20 cellular contexts compared by ENCODE assay signal in genomic region chr5:149288437-149288836, GRCh38. TPM values are rescaled to one million over a fixed set of nuclear protein-coding genes. Genes with fewer than 3 reads are reported as not detected.
A peak's percentile ranks its signal among the peaks of the same experiment; 100 is the strongest.
DNase-seq lines count a peak whose midpoint lies in the region; ATAC-seq and TF ChIP-seq lines count a peak whose summit lies in the region.
"Had no signal": no experiment of that assay in that cellular context is flagged by ENCODE, and none has a peak within 500 bp of the region (broad histone marks: within the 10 kb centered on the region; RNA-seq: fewer than 3 reads in every experiment).

No MANE protein-coding gene starts in this region.

- no peak for TF ChIP-seq POLR2A in gastrocnemius medialis (IDR thresholded peaks at IDR 0.05)

- no peaks in the 10 kb centered on the region for H3K36me3 ChIP-seq in gastrocnemius medialis
- H3K36me3 ChIP-seq: prostate gland had no signal

- H3K27ac Mint-ChIP-seq in CD14-positive monocyte, result no peak overlapping the region
- H3K27ac Mint-ChIP-seq: activated CD4-positive, alpha-beta T cell treated with anti-CD3 and anti-CD28 coated beads, Interleukin-2, amount 10 ng/mL, durations not matched to agents 24 days and 14 days; activated T-helper 1 cell treated with anti-CD3 and anti-CD28 coated beads, Interleukin-12 subunit alpha, Interleukin-12 subunit beta, Interleukin-2, Interleukin-4 antibody, amounts not matched to agents 30 ng/mL and 10 ng/mL and 1 ng/mL, durations not matched to agents 14 hours and 24 hours and 36 hours had no signal

- no peak for TF ChIP-seq CTCF in CD14-positive monocyte (IDR thresholded peaks at IDR 0.05)
- TF ChIP-seq CTCF in gastrocnemius medialis (IDR thresholded peaks at IDR 0.05 in 4 of 5, conservative IDR thresholded peaks at IDR 0.05 in 1 of 5), result no peak

- H3K27me3 ChIP-seq in right cardiac atrium (ENCODE audit: control insufficient read depth, insufficient read depth) (no peaks in the 10 kb centered on the region), gastrocnemius medialis (no peaks in the 10 kb centered on the region)
- H3K27me3 ChIP-seq: foreskin keratinocyte had no signal

- H3K4me1 ChIP-seq in right cardiac atrium (ENCODE audit: control insufficient read depth, insufficient read depth, low read length) (peaks cover 27% of the 10 kb centered on the region), gastrocnemius medialis (peaks cover 30 to 45% of the 10 kb centered on the region in 2 donors)
- H3K4me1 ChIP-seq: prostate gland had no signal

- H3K9me3 ChIP-seq in right cardiac atrium (ENCODE audit: control insufficient read depth, low read length) (no peaks in the 10 kb centered on the region), gastrocnemius medialis (no peaks in the 10 kb centered on the region)
- H3K9me3 ChIP-seq: prostate gland had no signal

- H3K27me3 Mint-ChIP-seq in CD14-positive monocyte (ENCODE audit: low read depth in 3 of 3), result peaks cover 0 to 2% (median 0%) of the 10 kb centered on the region in 3 donors

- peak overlapping the region; percentile 18 for H3K27ac ChIP-seq in caudate nucleus (ENCODE audit: low read depth, low read length)
- H3K27ac ChIP-seq in right cardiac atrium (ENCODE audit: low read length), result peak overlapping the region; percentile 83
- H3K27ac ChIP-seq in gastrocnemius medialis, result peak overlapping the region; percentile 50 to 81 (median 72)
- H3K27ac ChIP-seq: foreskin keratinocyte, GM23248, prostate gland had no signal

- H3K9me3 Mint-ChIP-seq in CD14-positive monocyte, result peaks cover 0 to 12% (median 3%) of the 10 kb centered on the region in 7 donors
- H3K9me3 Mint-ChIP-seq: activated CD4-positive, alpha-beta T cell treated with anti-CD3 and anti-CD28 coated beads, Interleukin-2, amount 10 ng/mL, durations not matched to agents 24 days and 14 days; activated T-helper 1 cell treated with anti-CD3 and anti-CD28 coated beads, Interleukin-12 subunit alpha, Interleukin-12 subunit beta, Interleukin-2, Interleukin-4 antibody, amounts not matched to agents 30 ng/mL and 10 ng/mL and 1 ng/mL, durations not matched to agents 14 hours and 24 hours and 36 hours had no signal

- H3K4me1 Mint-ChIP-seq in CD14-positive monocyte, result peaks cover 20% of the 10 kb centered on the region
- H3K4me1 Mint-ChIP-seq: activated CD4-positive, alpha-beta T cell treated with anti-CD3 and anti-CD28 coated beads, Interleukin-2, amount 10 ng/mL, durations not matched to agents 24 days and 14 days had no signal

- no peak overlapping the region for H3K4me3 ChIP-seq in right cardiac atrium (ENCODE audit: low read length)
- peak overlapping the region in 1 of 4 donors; percentile 14 for H3K4me3 ChIP-seq in gastrocnemius medialis
- H3K4me3 ChIP-seq: GM23248, prostate gland had no signal

- H3K36me3 Mint-ChIP-seq in CD14-positive monocyte, result no peaks in the 10 kb centered on the region

- intact Hi-C loops in CD14-positive monocyte (cut with micrococcal nuclease), result no loop called here
- intact Hi-C loops in right cardiac atrium (cut with DNase I), result no loop called here
- intact Hi-C loops in gastrocnemius medialis (cut with DNase I; ENCODE audit: low total_unique reads), result no loop called here

- H3K4me3 Mint-ChIP-seq in CD14-positive monocyte, result peak overlapping the region; percentile 24 to 54
- H3K4me3 Mint-ChIP-seq: activated CD4-positive, alpha-beta T cell treated with anti-CD3 and anti-CD28 coated beads, Interleukin-2, amount 10 ng/mL, durations not matched to agents 24 days and 14 days; activated T-helper 1 cell treated with anti-CD3 and anti-CD28 coated beads, Interleukin-12 subunit alpha, Interleukin-12 subunit beta, Interleukin-2, Interleukin-4 antibody, amounts not matched to agents 30 ng/mL and 10 ng/mL and 1 ng/mL, durations not matched to agents 14 hours and 24 hours and 36 hours had no signal

- DNase-seq in CD14-positive monocyte (ENCODE audit: low spot score) (no peak), caudate nucleus (lab: John Stamatoyannopoulos, UW) (no peak), right cardiac atrium (peak; percentile 40 to 66 (median 66)), gastrocnemius medialis (no peak), AG08395 (ENCODE audit: low spot score) (no peak), NCI-H774 (lab: John Stamatoyannopoulos, UW) (no peak)
- DNase-seq: activated CD4-positive, alpha-beta T cell treated with anti-CD3 and anti-CD28 coated beads, Interleukin-2, amount 10 ng/mL, durations not matched to agents 24 days and 14 days; anterior cingulate cortex; COR-L47; effector CD8-positive, alpha-beta T cell; foreskin keratinocyte; GM23248; NCI-H1105; NCI-H446; stimulated activated CD4-positive, alpha-beta T cell treated with anti-CD3 and anti-CD28 coated beads, Interleukin-2, amount 100 ng/mL, for 24 hours; T-helper 2 cell had no signal

- ATAC-seq in right cardiac atrium (peak; percentile 59 to 77), gastrocnemius medialis (peak in 1 of 2 donors; percentile 15), GM18858 (IDR thresholded peaks at IDR 0.05; ENCODE audit: unreplicated experiment) (no peak), HG02759 (IDR thresholded peaks at IDR 0.05; ENCODE audit: unreplicated experiment) (no peak)
- ATAC-seq: foreskin keratinocyte had no signal

- WGBS in right cardiac atrium, result 53% methylated on average over 8 of the region's 8 CpGs

- in situ Hi-C loops in gastrocnemius medialis (cut with MboI; ENCODE audit: low sequenced_read_pairs in 4 of 4), result no loop called here

RNA-seq across cellular contexts. Expression of gene AFAP1L1, which starts 16.8 kb away (rescaled TPM):
- polyA plus RNA-seq in CD14-positive monocyte, result not detected
- 10 to 100 TPM; 36.9 to 59.7 (median 42.7) TPM for total RNA-seq in right cardiac atrium
- polyA plus RNA-seq in right cardiac atrium, result 26.2 TPM
- total RNA-seq in gastrocnemius medialis, result 10 to 100 TPM; 28.6 to 39.9 (median 32.9) TPM
- total RNA-seq: activated CD4-positive, alpha-beta T cell treated with anti-CD3 and anti-CD28 coated beads, Interleukin-2, amount 10 ng/mL, durations not matched to agents 24 days and 14 days; activated T-helper 1 cell treated with anti-CD3 and anti-CD28 coated beads, Interleukin-12 subunit alpha, Interleukin-12 subunit beta, Interleukin-2, Interleukin-4 antibody, amounts not matched to agents 30 ng/mL and 10 ng/mL and 1 ng/mL, durations not matched to agents 14 hours and 24 hours and 36 hours had no signal

RNA-seq across cellular contexts. Expression of gene GRPEL2, which starts 56.9 kb away (rescaled TPM):
- polyA plus RNA-seq in CD14-positive monocyte (1 to 10 TPM; 2.0 to 2.7 TPM), right cardiac atrium (4.8 TPM)
- total RNA-seq in right cardiac atrium (10 to 100 TPM in 1 of 4 donors, 1 to 10 TPM in 3; 9.1 to 11.3 (median 9.4) TPM), gastrocnemius medialis (10 to 100 TPM in 2 of 4 donors, 1 to 10 TPM in 2; 7.8 to 13.3 (median 9.9) TPM)

Comparison
In these comparisons a context has a peak if more than half of its experiments do, and no peak if none do; other contexts are left out.
1. DNase-seq: peak in right cardiac atrium (3 of 3); none in CD14-positive monocyte (single experiment), caudate nucleus (0 of 61), gastrocnemius medialis (0 of 2), AG08395 (single experiment) and NCI-H774 (single experiment).
2. H3K27ac ChIP-seq: peak in every context shown above with its lines; median percentile 83 in right cardiac atrium; 72 in gastrocnemius medialis; 18 in caudate nucleus.
3. ATAC-seq: peak in right cardiac atrium (2 of 2); none in GM18858 (single experiment) and HG02759 (single experiment).